ENCODE assay signal across 21 cellular contexts in the genomic region with DNA sequence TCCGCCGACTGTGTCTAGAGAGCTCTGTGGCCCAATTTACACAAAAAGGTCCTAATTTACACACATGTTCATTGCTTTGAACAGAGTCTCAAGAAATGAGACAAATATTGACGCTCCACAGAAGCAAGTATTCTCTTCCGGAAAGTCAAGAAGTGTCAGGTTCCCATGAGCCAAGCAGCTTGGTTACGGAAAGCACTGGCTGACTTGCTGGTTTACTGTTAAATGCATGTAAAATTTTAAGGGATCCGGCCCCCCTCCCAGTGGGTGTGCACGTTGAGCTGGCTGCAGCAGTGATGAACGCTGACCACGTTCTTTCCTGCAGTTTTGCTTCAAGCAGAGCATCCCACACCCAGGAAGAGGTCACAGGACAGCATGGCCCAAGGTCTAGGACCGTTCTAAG.
A peak's percentile ranks its signal among the peaks of the same experiment; 100 is the strongest.
DNase-seq lines count a peak whose midpoint lies in the region; ATAC-seq and TF ChIP-seq lines count a peak whose summit lies in the region.
"Had no signal": no experiment of that assay in that cellular context is flagged by ENCODE, and none has a peak within 500 bp of the region (broad histone marks: within the 10 kb centered on the region; RNA-seq: fewer than 3 reads in every experiment).

No MANE protein-coding gene starts in this region.

- H3K27ac ChIP-seq in GM23338 (ENCODE audit: low read depth) (no peak overlapping the region), muscle layer of colon (ENCODE audit: low read depth, low read length) (peak overlapping the region; percentile 47), substantia nigra (ENCODE audit: low read depth, low read length, poor library complexity, severe bottlenecking) (peak overlapping the region; percentile 95), vagina (no peak overlapping the region)
- no peak overlapping the region for H3K27ac ChIP-seq in CD8-positive, alpha-beta memory T cell (ENCODE audit: low read depth, low read length)
- H3K27ac ChIP-seq: GM23248, RWPE1, testis had no signal

- TF ChIP-seq CTCF in GM23338 (conservative IDR thresholded peaks at IDR 0.05; ENCODE audit: low read depth in 2 of 2) (no peak), brain (conservative IDR thresholded peaks at IDR 0.05) (no peak), vagina (IDR thresholded peaks at IDR 0.05) (no peak)

- no peak overlapping the region for H3K4me3 Mint-ChIP-seq in GM23338
- peak overlapping the region in 1 of 5 experiments; percentile 16 for H3K4me3 Mint-ChIP-seq in brain
- H3K4me3 Mint-ChIP-seq in CD8-positive, alpha-beta memory T cell = no peak overlapping the region
- H3K4me3 Mint-ChIP-seq: central memory CD8-positive, alpha-beta T cell had no signal

- H3K27ac Mint-ChIP-seq in GM23338 (peak overlapping the region; percentile 54; the same call in 1 of the 2 replicates), brain (peak overlapping the region in 4 of 5 experiments; percentile 13 to 86 (median 60))
- no peak overlapping the region for H3K27ac Mint-ChIP-seq in CD8-positive, alpha-beta memory T cell

- no peak for DNase-seq in GM23338 (ENCODE audit: low spot score)
- no peak for DNase-seq in substantia nigra (lab: John Stamatoyannopoulos, UW)
- no peak for DNase-seq in CD8-positive, alpha-beta memory T cell
- no peak for DNase-seq in stimulated activated CD4-positive, alpha-beta T cell treated with anti-CD3 and anti-CD28 coated beads, Interleukin-15, amount 100 ng/mL, for 24 hours
- DNase-seq in vagina (ENCODE audit: extremely low spot score in 2 of 2) = no peak
- DNase-seq: activated CD4-positive, alpha-beta T cell treated with anti-CD3 and anti-CD28 coated beads, Interleukin-2, amount 50 U/mL, for 4 hours; activated gamma-delta T cell treated with Interleukin-2 at 50 U/mL for 16 hours; amniotic stem cell; effector memory CD4-positive, alpha-beta T cell; esophagus squamous epithelium; GM23248; KBM-7; NCI-H187; stimulated activated CD8-positive, alpha-beta memory T cell treated with anti-CD3 and anti-CD28 coated beads, Interleukin-4, amount 100 ng/mL, for 48 hours; SW 1271; testis had no signal

- no peak for ATAC-seq in GM23338
- ATAC-seq in HG02870 (IDR thresholded peaks at IDR 0.05; ENCODE audit: unreplicated experiment) = no peak

- H3K4me1 Mint-ChIP-seq in GM23338 (peaks cover 56% of the 10 kb centered on the region), brain (peaks cover 94% of the 10 kb centered on the region)
- H3K4me1 Mint-ChIP-seq in CD8-positive, alpha-beta memory T cell = no peaks in the 10 kb centered on the region

- H3K36me3 Mint-ChIP-seq in GM23338 (ENCODE audit: low read depth) (no peaks in the 10 kb centered on the region), brain (no peaks in the 10 kb centered on the region)
- no peaks in the 10 kb centered on the region for H3K36me3 Mint-ChIP-seq in CD8-positive, alpha-beta memory T cell

- no peaks in the 10 kb centered on the region for H3K9me2 ChIP-seq in GM23338 (ENCODE audit: insufficient read depth)

- POLR2A ChIA-PET in CD8-positive, alpha-beta memory T cell (lab: Charles Lee) = no interaction called here

- TF ChIP-seq POLR2A in vagina (IDR thresholded peaks at IDR 0.05) = no peak

- CTCF ChIA-PET in CD8-positive, alpha-beta memory T cell (lab: Charles Lee) = no interaction called here

- peaks cover 27% of the 10 kb centered on the region for H3K79me2 ChIP-seq in GM23338 (replicated peaks; ENCODE audit: insufficient read depth)

- no peak overlapping the region for H3K9ac ChIP-seq in muscle layer of colon (ENCODE audit: low read length)
- H3K9ac ChIP-seq: GM23248 had no signal

- H3K36me3 ChIP-seq in GM23338 (ENCODE audit: insufficient read depth) (no peaks in the 10 kb centered on the region), muscle layer of colon (ENCODE audit: insufficient read depth, low read length) (no peaks in the 10 kb centered on the region), vagina (no peaks in the 10 kb centered on the region)
- H3K36me3 ChIP-seq in CD8-positive, alpha-beta memory T cell (ENCODE audit: insufficient read depth, low read length) = no peaks in the 10 kb centered on the region
- H3K36me3 ChIP-seq: esophagus squamous epithelium had no signal

- no peak overlapping the region for H3K4me2 ChIP-seq in GM23338

- intact Hi-C loops in vagina (cut with DNase I) = no loop called here

- no peak overlapping the region for H2AFZ ChIP-seq in GM23338
- H2AFZ ChIP-seq: GM23248 had no signal

- H3K4me3 ChIP-seq in GM23338 (no peak overlapping the region), muscle layer of colon (ENCODE audit: low read depth in 1 of 2, low read length in 2 of 2) (no peak overlapping the region), vagina (no peak overlapping the region)
- no peak overlapping the region for H3K4me3 ChIP-seq in CD8-positive, alpha-beta memory T cell (ENCODE audit: low read length)
- H3K4me3 ChIP-seq: GM23248, testis had no signal

- no peaks in the 10 kb centered on the region; the same call in 2 of the 3 replicates for H3K9me3 Mint-ChIP-seq in GM23338
- H3K9me3 Mint-ChIP-seq in brain = no peaks in the 10 kb centered on the region
- H3K9me3 Mint-ChIP-seq in CD8-positive, alpha-beta memory T cell = peaks cover 0 to 1% (median 0%) of the 10 kb centered on the region in 5 donors
- H3K9me3 Mint-ChIP-seq: central memory CD8-positive, alpha-beta T cell had no signal

- H3F3A ChIP-seq in GM23338 (replicated peaks; ENCODE audit: low read depth) = 0 out of 2 replicates have a peak, but pooled peaks cover 3% of the 10 kb centered on the region

- no peaks in the 10 kb centered on the region for H3K9me3 ChIP-seq in muscle layer of colon (ENCODE audit: low read length)
- no peaks in the 10 kb centered on the region for H3K9me3 ChIP-seq in CD8-positive, alpha-beta memory T cell (ENCODE audit: low read length)
- no peaks in the 10 kb centered on the region for H3K9me3 ChIP-seq in vagina
- H3K9me3 ChIP-seq: esophagus squamous epithelium, testis had no signal

- H3K4me1 ChIP-seq in GM23338 (ENCODE audit: insufficient read depth) = peaks cover 19% of the 10 kb centered on the region
- H3K4me1 ChIP-seq in muscle layer of colon (ENCODE audit: insufficient read depth, low read length) = peaks cover 75% of the 10 kb centered on the region
- H3K4me1 ChIP-seq in CD8-positive, alpha-beta memory T cell (ENCODE audit: insufficient read depth, low read length) = no peaks in the 10 kb centered on the region
- peaks cover 64% of the 10 kb centered on the region for H3K4me1 ChIP-seq in vagina

- no peaks in the 10 kb centered on the region; the same call in 1 of the 2 replicates for H4K20me1 ChIP-seq in GM23338 (replicated peaks; ENCODE audit: insufficient read depth)

- H3K27me3 ChIP-seq in GM23338 (ENCODE audit: insufficient read depth) = no peaks in the 10 kb centered on the region
- H3K27me3 ChIP-seq in muscle layer of colon (ENCODE audit: control insufficient read depth in 1 of 2, insufficient read depth in 2 of 2, low read length in 2 of 2) = no peaks in the 10 kb centered on the region
- no peaks in the 10 kb centered on the region for H3K27me3 ChIP-seq in CD8-positive, alpha-beta memory T cell (ENCODE audit: insufficient read depth, low read length, poor library complexity, severe bottlenecking)
- H3K27me3 ChIP-seq in vagina = no peaks in the 10 kb centered on the region
- H3K27me3 ChIP-seq: esophagus squamous epithelium, testis had no signal

- H3K27me3 Mint-ChIP-seq in GM23338 (ENCODE audit: insufficient read depth, low read depth, poor library complexity) (peaks cover 7% of the 10 kb centered on the region), brain (peaks cover 3% of the 10 kb centered on the region)
- peaks cover 0 to 21% of the 10 kb centered on the region in 2 donors for H3K27me3 Mint-ChIP-seq in CD8-positive, alpha-beta memory T cell

TF ChIP-seq in GM23338, 12 proteins besides CTCF, POLR2A, EP300 and RAD21 (continues in another document):
- TF ChIP-seq CREB1 (CRISPR knock-in tag; IDR thresholded peaks at IDR 0.05; ENCODE audit: low read depth) = no peak
- TF ChIP-seq POLR2AphosphoS5 (IDR thresholded peaks at IDR 0.05; ENCODE audit: low read depth) = no peak
- no peak for TF ChIP-seq STAT1 (IDR thresholded peaks at IDR 0.05; ENCODE audit: unreplicated experiment)
- no peak for TF ChIP-seq JUNB (IDR thresholded peaks at IDR 0.05; ENCODE audit: unreplicated experiment)
- TF ChIP-seq, protein P1, sequence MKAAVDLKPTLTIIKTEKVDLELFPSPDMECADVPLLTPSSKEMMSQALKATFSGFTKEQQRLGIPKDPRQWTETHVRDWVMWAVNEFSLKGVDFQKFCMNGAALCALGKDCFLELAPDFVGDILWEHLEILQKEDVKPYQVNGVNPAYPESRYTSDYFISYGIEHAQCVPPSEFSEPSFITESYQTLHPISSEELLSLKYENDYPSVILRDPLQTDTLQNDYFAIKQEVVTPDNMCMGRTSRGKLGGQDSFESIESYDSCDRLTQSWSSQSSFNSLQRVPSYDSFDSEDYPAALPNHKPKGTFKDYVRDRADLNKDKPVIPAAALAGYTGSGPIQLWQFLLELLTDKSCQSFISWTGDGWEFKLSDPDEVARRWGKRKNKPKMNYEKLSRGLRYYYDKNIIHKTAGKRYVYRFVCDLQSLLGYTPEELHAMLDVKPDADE (IDR thresholded peaks at IDR 0.05) = no peak
- TF ChIP-seq EZH2phosphoT487 (IDR thresholded peaks at IDR 0.05; ENCODE audit: unreplicated experiment) = no peak
- TF ChIP-seq EZH2 (IDR thresholded peaks at IDR 0.05; ENCODE audit: low read depth, unreplicated experiment) = no peak
- TF ChIP-seq, protein P2, sequence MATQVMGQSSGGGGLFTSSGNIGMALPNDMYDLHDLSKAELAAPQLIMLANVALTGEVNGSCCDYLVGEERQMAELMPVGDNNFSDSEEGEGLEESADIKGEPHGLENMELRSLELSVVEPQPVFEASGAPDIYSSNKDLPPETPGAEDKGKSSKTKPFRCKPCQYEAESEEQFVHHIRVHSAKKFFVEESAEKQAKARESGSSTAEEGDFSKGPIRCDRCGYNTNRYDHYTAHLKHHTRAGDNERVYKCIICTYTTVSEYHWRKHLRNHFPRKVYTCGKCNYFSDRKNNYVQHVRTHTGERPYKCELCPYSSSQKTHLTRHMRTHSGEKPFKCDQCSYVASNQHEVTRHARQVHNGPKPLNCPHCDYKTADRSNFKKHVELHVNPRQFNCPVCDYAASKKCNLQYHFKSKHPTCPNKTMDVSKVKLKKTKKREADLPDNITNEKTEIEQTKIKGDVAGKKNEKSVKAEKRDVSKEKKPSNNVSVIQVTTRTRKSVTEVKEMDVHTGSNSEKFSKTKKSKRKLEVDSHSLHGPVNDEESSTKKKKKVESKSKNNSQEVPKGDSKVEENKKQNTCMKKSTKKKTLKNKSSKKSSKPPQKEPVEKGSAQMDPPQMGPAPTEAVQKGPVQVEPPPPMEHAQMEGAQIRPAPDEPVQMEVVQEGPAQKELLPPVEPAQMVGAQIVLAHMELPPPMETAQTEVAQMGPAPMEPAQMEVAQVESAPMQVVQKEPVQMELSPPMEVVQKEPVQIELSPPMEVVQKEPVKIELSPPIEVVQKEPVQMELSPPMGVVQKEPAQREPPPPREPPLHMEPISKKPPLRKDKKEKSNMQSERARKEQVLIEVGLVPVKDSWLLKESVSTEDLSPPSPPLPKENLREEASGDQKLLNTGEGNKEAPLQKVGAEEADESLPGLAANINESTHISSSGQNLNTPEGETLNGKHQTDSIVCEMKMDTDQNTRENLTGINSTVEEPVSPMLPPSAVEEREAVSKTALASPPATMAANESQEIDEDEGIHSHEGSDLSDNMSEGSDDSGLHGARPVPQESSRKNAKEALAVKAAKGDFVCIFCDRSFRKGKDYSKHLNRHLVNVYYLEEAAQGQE (IDR thresholded peaks at IDR 0.05; ENCODE audit: unreplicated experiment) = no peak

Comparison
In these comparisons a context has a peak if more than half of its experiments do, and no peak if none do; other contexts are left out.
1. H3K27ac ChIP-seq: peak in muscle layer of colon (single experiment) and substantia nigra (single experiment); none in GM23338 (single experiment), CD8-positive, alpha-beta memory T cell (single experiment) and vagina (single experiment).
2. H3K27ac Mint-ChIP-seq: peak in GM23338 (single experiment) and brain (4 of 5); none in CD8-positive, alpha-beta memory T cell (0 of 8).